In genomic region chr13:41547253-41548000, GRCh38 we compare ENCODE assay signal across 14 cellular contexts.
DNase-seq lines count a peak whose midpoint lies in the region; ATAC-seq and TF ChIP-seq lines count a peak whose summit lies in the region.
"Had no signal": no experiment of that assay in that cellular context is flagged by ENCODE, and none has a peak within 500 bp of the region (broad histone marks: within the 10 kb centered on the region; RNA-seq: fewer than 3 reads in every experiment).

No MANE protein-coding gene starts in this region.

- peak overlapping the region; percentile 37 to 96 (median 82) for H3K27ac Mint-ChIP-seq in brain
- H3K27ac Mint-ChIP-seq: activated naive CD4-positive, alpha-beta T cell treated with anti-CD3 and anti-CD28 coated beads for 36 hours had no signal

- peak overlapping the region; percentile 34 for H3K27ac ChIP-seq in rectal smooth muscle tissue (ENCODE audit: low read depth, low read length)
- H3K27ac ChIP-seq: foreskin keratinocyte, VCaP had no signal

- peak overlapping the region in 2 of 5 experiments; percentile 24 to 27 for H3K4me3 Mint-ChIP-seq in brain
- H3K4me3 Mint-ChIP-seq: activated naive CD4-positive, alpha-beta T cell treated with anti-CD3 and anti-CD28 coated beads for 36 hours had no signal

- no peaks in the 10 kb centered on the region for H3K27me3 ChIP-seq in rectal smooth muscle tissue (ENCODE audit: control insufficient read depth, insufficient read depth, low read length)
- H3K27me3 ChIP-seq: BE2C had no signal

- H3K9me3 Mint-ChIP-seq in brain, result peaks cover 5 to 12% (median 9%) of the 10 kb centered on the region in 5 experiments
- H3K9me3 Mint-ChIP-seq: activated naive CD4-positive, alpha-beta T cell treated with anti-CD3 and anti-CD28 coated beads for 36 hours had no signal

- DNase-seq in AG20443 (ENCODE audit: low spot score), result peak; percentile 43
- DNase-seq in hippocampal formation (lab: John Stamatoyannopoulos, UW), result peak; percentile 94 to 96
- DNase-seq: activated naive CD4-positive, alpha-beta T cell treated with anti-CD3 and anti-CD28 coated beads for 36 hours; BE2C; Kasumi-1; NCI-H774 had no signal

- TF ChIP-seq CTCF in brain (conservative IDR thresholded peaks at IDR 0.05), result no peak

- H3K27me3 Mint-ChIP-seq in brain, result peaks cover 5% of the 10 kb centered on the region

- H3K36me3 Mint-ChIP-seq in brain, result no peaks in the 10 kb centered on the region

- ATAC-seq in GM19455 (IDR thresholded peaks at IDR 0.05; ENCODE audit: unreplicated experiment), result no peak
- ATAC-seq in HG03280 (IDR thresholded peaks at IDR 0.05; ENCODE audit: unreplicated experiment), result no peak
- ATAC-seq in GM18868 (IDR thresholded peaks at IDR 0.05; ENCODE audit: unreplicated experiment), result no peak
- ATAC-seq in GM19351 (IDR thresholded peaks at IDR 0.05; ENCODE audit: unreplicated experiment), result no peak

- H3K4me1 Mint-ChIP-seq in brain, result peaks cover 51% of the 10 kb centered on the region

- no peaks in the 10 kb centered on the region for H3K4me1 ChIP-seq in rectal smooth muscle tissue (ENCODE audit: control insufficient read depth, insufficient read depth, low read length)
- H3K4me1 ChIP-seq: BE2C had no signal

- H3K9ac ChIP-seq in rectal smooth muscle tissue (ENCODE audit: low read length), result no peak overlapping the region

- no peak overlapping the region for H3K4me3 ChIP-seq in rectal smooth muscle tissue (ENCODE audit: low read length)

- H3K36me3 ChIP-seq in rectal smooth muscle tissue (ENCODE audit: control insufficient read depth, insufficient read depth, low read length), result no peaks in the 10 kb centered on the region
- H3K36me3 ChIP-seq: BE2C had no signal
